9 cellular contexts compared by ENCODE assay signal in the genomic region with DNA sequence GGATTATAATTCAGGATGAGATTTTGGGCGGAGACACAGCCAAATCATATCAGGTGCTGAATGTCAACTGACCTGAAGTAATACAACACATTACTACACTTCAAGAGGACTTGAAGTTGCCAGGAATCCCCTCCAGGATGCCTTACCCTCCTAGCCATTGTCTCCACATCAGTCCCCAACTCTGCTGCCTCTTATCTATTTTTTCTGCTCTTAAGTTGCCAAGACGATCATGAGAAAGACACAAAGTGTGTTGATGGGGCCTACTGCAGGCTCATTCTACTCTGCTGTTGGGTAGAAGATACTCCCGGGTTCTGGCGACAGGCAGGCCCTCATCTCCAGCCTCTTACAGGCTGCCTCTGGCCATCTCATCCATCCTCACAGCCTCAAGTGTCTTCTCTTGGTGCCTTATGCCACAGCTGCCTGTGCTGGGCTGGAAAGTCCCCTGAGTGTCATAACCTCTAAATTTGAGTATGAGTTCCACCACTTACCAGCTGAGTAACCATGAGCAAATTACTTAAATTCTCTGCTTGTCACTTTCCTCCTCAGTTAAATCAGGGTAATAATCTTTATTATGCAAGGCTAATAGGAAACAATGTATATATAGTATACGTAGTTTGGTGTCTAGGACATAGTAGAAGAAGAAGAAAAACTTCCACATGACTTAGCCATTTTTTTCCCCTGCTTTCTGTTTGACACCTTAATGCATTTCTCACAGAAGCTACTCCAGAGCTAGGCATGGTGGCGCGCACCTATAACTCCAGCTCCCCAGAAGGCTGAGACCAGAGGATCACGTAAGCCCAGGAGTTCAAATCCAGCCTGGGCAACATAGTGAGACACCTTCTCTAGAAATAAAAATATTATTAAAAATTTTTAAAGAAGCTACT.
DNase-seq lines count a peak whose midpoint lies in the region; ATAC-seq and TF ChIP-seq lines count a peak whose summit lies in the region.
"Had no signal": no experiment of that assay in that cellular context is flagged by ENCODE, and none has a peak within 500 bp of the region (broad histone marks: within the 10 kb centered on the region; RNA-seq: fewer than 3 reads in every experiment).

No MANE protein-coding gene starts in this region.

- intact Hi-C loops in vagina (cut with DNase I) = no loop called here
- intact Hi-C loops in right lobe of liver (cut with DNase I) = no loop called here
- intact Hi-C loops in Right ventricle myocardium inferior (cut with DNase I) = no loop called here

- no peak for TF ChIP-seq POLR2A in vagina (IDR thresholded peaks at IDR 0.05)
- no peak for TF ChIP-seq POLR2A in right lobe of liver (IDR thresholded peaks at IDR 0.05)

- H3K27me3 ChIP-seq in vagina (no peaks in the 10 kb centered on the region), right lobe of liver (no peaks in the 10 kb centered on the region)

- no peaks in the 10 kb centered on the region for H3K4me1 ChIP-seq in vagina
- H3K4me1 ChIP-seq in right lobe of liver = no peaks in the 10 kb centered on the region

- no peak overlapping the region for H3K4me3 ChIP-seq in vagina
- no peak overlapping the region for H3K4me3 ChIP-seq in right lobe of liver

- H3K36me3 ChIP-seq in vagina = no peaks in the 10 kb centered on the region
- H3K36me3 ChIP-seq in right lobe of liver = no peaks in the 10 kb centered on the region

- H3K9me3 ChIP-seq in vagina (no peaks in the 10 kb centered on the region), right lobe of liver (no peaks in the 10 kb centered on the region)

- H3K27ac ChIP-seq in vagina (no peak overlapping the region), right lobe of liver (no peak overlapping the region)

- ATAC-seq in GM18508 (IDR thresholded peaks at IDR 0.05; ENCODE audit: insufficient read depth, unreplicated experiment) = peak; percentile 99
- ATAC-seq in GM19463 (IDR thresholded peaks at IDR 0.05; ENCODE audit: unreplicated experiment) = peak; percentile 99
- ATAC-seq in HG03103 (IDR thresholded peaks at IDR 0.05; ENCODE audit: low read depth, unreplicated experiment) = peak; percentile 95
- ATAC-seq in esophagus mucosa = peak; percentile 46
- no peak for ATAC-seq in right lobe of liver
- no peak for ATAC-seq in Right ventricle myocardium inferior

- no peak for TF ChIP-seq CTCF in vagina (IDR thresholded peaks at IDR 0.05)
- TF ChIP-seq CTCF in right lobe of liver (IDR thresholded peaks at IDR 0.05) = no peak

- WGBS in right lobe of liver (ENCODE audit: insufficient coverage, low coverage, low lambda C conversion rate, missing lambda C conversion rate) = 62% methylated on average over 6 of the region's 8 CpGs

- DNase-seq in vagina (ENCODE audit: extremely low spot score in 2 of 2) (no peak), right lobe of liver (no peak), Right ventricle myocardium inferior (ENCODE audit: missing footprints) (no peak)
- no peak for DNase-seq in effector CD8-positive, alpha-beta T cell (lab: John Stamatoyannopoulos, UW)
- DNase-seq: stimulated activated CD4-positive, alpha-beta T cell treated with anti-CD3 and anti-CD28 coated beads, Interleukin-12 subunit alpha, Interleukin-12 subunit beta, amount 100 ng/mL, for 4 hours had no signal

Comparison
In these comparisons a context has a peak if more than half of its experiments do, and no peak if none do; other contexts are left out.
1. ATAC-seq: peak in GM18508 (single experiment), GM19463 (single experiment), HG03103 (single experiment) and esophagus mucosa (single experiment); none in right lobe of liver (0 of 4) and Right ventricle myocardium inferior (single experiment).